In the genomic region with DNA sequence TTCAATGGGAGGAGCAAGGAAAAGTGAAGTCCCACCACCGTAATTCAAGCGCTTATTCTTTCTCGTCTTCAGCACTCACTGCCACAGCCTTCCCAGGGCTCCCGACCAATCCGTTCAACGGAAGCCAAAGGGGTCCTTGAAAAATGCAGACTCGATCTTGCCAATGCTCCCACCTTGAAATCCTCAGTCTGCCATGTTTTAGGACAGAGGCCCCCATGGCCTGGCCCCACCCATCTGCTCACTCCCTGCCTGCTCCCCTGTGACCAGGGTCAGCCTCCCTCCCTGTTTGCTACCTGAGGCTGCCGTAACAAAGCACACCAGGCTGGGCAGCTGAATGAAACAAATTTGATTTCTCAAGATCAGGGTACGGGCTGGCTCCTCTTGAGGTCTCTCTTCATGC, we compare ENCODE assay signal across 18 cellular contexts.
"Had no signal": no experiment of that assay in that cellular context is flagged by ENCODE, and none has a peak within 500 bp of the region (broad histone marks: within the 10 kb centered on the region; RNA-seq: fewer than 3 reads in every experiment).

No MANE protein-coding gene starts in this region.

- FAIRE-seq: frontal cortex, islet of Langerhans, small intestine had no signal

- H3K27me3 Mint-ChIP-seq: naive thymus-derived CD4-positive, alpha-beta T cell had no signal

- DNase-seq: cortex of kidney; effector CD8-positive, alpha-beta T cell; hypothalamus; mammary epithelial cell; naive thymus-derived CD4-positive, alpha-beta T cell; nephron progenitor cell; small intestine; stimulated activated CD4-positive, alpha-beta T cell treated with anti-CD3 and anti-CD28 coated beads, Interleukin-12 subunit alpha, Interleukin-12 subunit beta, amount 100 ng/mL, for 4 hours; stimulated activated naive CD4-positive, alpha-beta T cell treated with Interleukin-2 at 50 U/mL for 16 hours; trophoblast cell; uterus had no signal

- H3K27me3 ChIP-seq: dorsolateral prefrontal cortex, heart left ventricle, uterus had no signal

- H3K27ac ChIP-seq: dorsolateral prefrontal cortex, heart left ventricle, neutrophil, uterus had no signal

- H3K9me3 ChIP-seq: neutrophil, uterus had no signal

- H3K4me3 ChIP-seq: dorsolateral prefrontal cortex, heart left ventricle, uterus had no signal

- H3K27ac Mint-ChIP-seq: nephron progenitor cell had no signal

- H3K4me3 Mint-ChIP-seq: naive thymus-derived CD4-positive, alpha-beta T cell had no signal

- ATAC-seq: esophagus mucosa; heart left ventricle; left lobe of liver; naive thymus-derived CD4-positive, alpha-beta T cell had no signal

- H3K36me3 ChIP-seq: heart left ventricle, neutrophil, uterus had no signal
